1 cellular context compared by ENCODE assay signal in the genomic region with DNA sequence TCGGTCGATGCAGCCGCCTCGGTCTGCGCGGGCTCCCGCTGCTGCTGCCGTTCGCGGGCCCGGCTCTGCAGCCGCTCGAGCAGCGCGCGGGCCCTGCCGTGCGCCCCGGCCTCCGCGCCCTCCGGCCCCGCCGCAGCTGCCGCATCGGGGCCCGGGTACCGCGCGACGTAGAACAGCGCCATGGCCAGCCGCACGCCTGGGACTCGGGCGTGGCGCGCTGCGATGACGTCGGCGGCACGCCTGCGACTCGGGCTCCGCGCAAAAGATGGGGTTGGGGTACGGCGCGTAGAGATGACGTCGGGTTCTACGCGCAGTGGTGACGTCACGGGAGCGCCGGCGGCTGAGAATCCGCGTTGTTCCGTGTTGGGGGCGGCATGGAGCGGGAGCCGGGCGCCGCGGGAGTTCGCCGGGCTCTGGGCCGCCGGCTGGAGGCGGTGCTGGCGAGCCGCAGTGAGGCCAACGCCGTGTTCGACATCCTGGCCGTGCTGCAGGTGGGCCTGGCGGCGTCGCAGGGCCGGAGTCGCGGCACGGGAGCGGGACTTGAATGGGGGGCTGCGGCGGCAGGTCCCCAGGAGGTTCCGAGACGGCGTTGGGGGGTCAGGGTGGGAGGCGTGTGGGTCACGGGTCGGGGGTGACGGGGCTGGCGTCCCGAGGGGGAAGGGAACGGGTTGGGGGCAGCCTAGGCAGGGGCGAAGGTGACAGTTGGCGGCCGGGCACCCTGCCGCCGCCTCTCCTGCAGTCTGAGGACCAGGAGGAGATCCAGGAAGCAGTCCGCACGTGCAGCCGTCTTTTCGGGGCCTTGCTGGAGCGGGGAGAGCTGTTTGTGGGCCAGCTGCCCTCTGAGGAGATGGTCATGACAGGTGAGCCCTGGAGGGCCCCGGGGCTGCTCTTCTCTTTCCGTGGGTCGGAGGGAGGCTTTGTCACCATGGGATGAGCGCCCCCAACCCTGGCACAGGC.
TF ChIP-seq lines count a peak whose summit lies in the region.

A gene with protein sequence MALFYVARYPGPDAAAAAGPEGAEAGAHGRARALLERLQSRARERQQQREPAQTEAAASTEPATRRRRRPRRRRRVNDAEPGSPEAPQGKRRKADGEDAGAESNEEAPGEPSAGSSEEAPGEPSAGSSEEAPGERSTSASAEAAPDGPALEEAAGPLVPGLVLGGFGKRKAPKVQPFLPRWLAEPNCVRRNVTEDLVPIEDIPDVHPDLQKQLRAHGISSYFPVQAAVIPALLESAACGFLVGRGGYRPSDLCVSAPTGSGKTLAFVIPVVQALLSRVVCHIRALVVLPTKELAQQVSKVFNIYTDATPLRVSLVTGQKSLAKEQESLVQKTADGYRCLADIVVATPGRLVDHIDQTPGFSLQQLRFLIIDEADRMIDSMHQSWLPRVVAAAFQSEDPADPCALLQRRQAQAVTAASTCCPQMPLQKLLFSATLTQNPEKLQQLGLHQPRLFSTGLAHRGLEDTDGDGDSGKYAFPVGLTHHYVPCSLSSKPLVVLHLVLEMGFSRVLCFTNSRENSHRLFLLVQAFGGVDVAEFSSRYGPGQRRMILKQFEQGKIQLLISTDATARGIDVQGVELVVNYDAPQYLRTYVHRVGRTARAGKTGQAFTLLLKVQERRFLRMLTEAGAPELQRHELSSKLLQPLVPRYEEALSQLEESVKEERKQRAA (minus strand): TSS at position 205 of the 957 bp plus-strand sequence. CDS start 23 bp downstream, at position 182.
Gene NOC4L (plus strand): TSS at position 343 of the 957 bp plus-strand sequence. CDS start 32 bp downstream, at position 375.

TF ChIP-seq in HepG2, 621 proteins besides CTCF, POLR2A, EP300 and RAD21 (continued from another document and continues in another):
- TF ChIP-seq, protein P1, sequence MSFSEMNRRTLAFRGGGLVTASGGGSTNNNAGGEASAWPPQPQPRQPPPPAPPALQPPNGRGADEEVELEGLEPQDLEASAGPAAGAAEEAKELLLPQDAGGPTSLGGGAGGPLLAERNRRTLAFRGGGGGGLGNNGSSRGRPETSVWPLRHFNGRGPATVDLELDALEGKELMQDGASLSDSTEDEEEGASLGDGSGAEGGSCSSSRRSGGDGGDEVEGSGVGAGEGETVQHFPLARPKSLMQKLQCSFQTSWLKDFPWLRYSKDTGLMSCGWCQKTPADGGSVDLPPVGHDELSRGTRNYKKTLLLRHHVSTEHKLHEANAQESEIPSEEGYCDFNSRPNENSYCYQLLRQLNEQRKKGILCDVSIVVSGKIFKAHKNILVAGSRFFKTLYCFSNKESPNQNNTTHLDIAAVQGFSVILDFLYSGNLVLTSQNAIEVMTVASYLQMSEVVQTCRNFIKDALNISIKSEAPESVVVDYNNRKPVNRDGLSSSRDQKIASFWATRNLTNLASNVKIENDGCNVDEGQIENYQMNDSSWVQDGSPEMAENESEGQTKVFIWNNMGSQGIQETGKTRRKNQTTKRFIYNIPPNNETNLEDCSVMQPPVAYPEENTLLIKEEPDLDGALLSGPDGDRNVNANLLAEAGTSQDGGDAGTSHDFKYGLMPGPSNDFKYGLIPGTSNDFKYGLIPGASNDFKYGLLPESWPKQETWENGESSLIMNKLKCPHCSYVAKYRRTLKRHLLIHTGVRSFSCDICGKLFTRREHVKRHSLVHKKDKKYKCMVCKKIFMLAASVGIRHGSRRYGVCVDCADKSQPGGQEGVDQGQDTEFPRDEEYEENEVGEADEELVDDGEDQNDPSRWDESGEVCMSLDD (CRISPR knock-in tag; IDR thresholded peaks at IDR 0.05; ENCODE audit: borderline replicate concordance): peak; percentile 99
- TF ChIP-seq CCAR2 (optimal IDR thresholded peaks at IDR 0.05; ENCODE audit: low read depth, low read length) (no peak), ISX (CRISPR knock-in tag; conservative IDR thresholded peaks at IDR 0.05) (no peak), TBX3 (IDR thresholded peaks at IDR 0.05; ENCODE audit: borderline replicate concordance) (0 out of 2 replicates have a peak, but pooled peaks have one; percentile 32), ZNF510 (CRISPR knock-in tag; IDR thresholded peaks at IDR 0.05; ENCODE audit: low read depth) (0 out of 2 replicates have a peak, but pooled peaks have one; percentile 67), SRSF4 (IDR thresholded peaks at IDR 0.05; ENCODE audit: low read depth, low read length, poor library complexity, severe bottlenecking) (no peak), CCDC6 (CRISPR knock-in tag; IDR thresholded peaks at IDR 0.05) (peak; percentile 64; the same call in 1 of the 2 replicates), ZNF670 (CRISPR knock-in tag; IDR thresholded peaks at IDR 0.05; ENCODE audit: borderline replicate concordance) (no peak), ZNF773 (CRISPR knock-in tag; IDR thresholded peaks at IDR 0.05; ENCODE audit: borderline replicate concordance) (no peak), BRF2 (CRISPR knock-in tag; IDR thresholded peaks at IDR 0.05) (no peak), ZBTB44 (CRISPR knock-in tag; IDR thresholded peaks at IDR 0.05) (0 out of 2 replicates have a peak, but pooled peaks have one; percentile 66), TP53 (CRISPR knock-in tag; conservative IDR thresholded peaks at IDR 0.05) (peak; percentile 71; the same call in 1 of the 2 replicates), MAF1 (CRISPR knock-in tag; IDR thresholded peaks at IDR 0.05; ENCODE audit: borderline replicate concordance) (peak; percentile 89; the same call in 1 of the 2 replicates), DR1 (CRISPR knock-in tag; IDR thresholded peaks at IDR 0.05) (peak; percentile 51; the same call in 1 of the 2 replicates), HBP1 (CRISPR knock-in tag; IDR thresholded peaks at IDR 0.05; ENCODE audit: low read depth) (peak; percentile 97), XBP1 (CRISPR knock-in tag; IDR thresholded peaks at IDR 0.05) (no peak), RFXAP (CRISPR knock-in tag; IDR thresholded peaks at IDR 0.05; ENCODE audit: borderline replicate concordance) (peak; percentile 91; the same call in 1 of the 2 replicates), NONO (IDR thresholded peaks at IDR 0.05) (no peak), NONO (CRISPR knock-in tag; conservative IDR thresholded peaks at IDR 0.05) (peak; percentile 96)
- TF ChIP-seq, protein P2, sequence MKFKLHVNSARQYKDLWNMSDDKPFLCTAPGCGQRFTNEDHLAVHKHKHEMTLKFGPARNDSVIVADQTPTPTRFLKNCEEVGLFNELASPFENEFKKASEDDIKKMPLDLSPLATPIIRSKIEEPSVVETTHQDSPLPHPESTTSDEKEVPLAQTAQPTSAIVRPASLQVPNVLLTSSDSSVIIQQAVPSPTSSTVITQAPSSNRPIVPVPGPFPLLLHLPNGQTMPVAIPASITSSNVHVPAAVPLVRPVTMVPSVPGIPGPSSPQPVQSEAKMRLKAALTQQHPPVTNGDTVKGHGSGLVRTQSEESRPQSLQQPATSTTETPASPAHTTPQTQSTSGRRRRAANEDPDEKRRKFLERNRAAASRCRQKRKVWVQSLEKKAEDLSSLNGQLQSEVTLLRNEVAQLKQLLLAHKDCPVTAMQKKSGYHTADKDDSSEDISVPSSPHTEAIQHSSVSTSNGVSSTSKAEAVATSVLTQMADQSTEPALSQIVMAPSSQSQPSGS (CRISPR knock-in tag; IDR thresholded peaks at IDR 0.05): peak; percentile 97
- TF ChIP-seq, protein P3, sequence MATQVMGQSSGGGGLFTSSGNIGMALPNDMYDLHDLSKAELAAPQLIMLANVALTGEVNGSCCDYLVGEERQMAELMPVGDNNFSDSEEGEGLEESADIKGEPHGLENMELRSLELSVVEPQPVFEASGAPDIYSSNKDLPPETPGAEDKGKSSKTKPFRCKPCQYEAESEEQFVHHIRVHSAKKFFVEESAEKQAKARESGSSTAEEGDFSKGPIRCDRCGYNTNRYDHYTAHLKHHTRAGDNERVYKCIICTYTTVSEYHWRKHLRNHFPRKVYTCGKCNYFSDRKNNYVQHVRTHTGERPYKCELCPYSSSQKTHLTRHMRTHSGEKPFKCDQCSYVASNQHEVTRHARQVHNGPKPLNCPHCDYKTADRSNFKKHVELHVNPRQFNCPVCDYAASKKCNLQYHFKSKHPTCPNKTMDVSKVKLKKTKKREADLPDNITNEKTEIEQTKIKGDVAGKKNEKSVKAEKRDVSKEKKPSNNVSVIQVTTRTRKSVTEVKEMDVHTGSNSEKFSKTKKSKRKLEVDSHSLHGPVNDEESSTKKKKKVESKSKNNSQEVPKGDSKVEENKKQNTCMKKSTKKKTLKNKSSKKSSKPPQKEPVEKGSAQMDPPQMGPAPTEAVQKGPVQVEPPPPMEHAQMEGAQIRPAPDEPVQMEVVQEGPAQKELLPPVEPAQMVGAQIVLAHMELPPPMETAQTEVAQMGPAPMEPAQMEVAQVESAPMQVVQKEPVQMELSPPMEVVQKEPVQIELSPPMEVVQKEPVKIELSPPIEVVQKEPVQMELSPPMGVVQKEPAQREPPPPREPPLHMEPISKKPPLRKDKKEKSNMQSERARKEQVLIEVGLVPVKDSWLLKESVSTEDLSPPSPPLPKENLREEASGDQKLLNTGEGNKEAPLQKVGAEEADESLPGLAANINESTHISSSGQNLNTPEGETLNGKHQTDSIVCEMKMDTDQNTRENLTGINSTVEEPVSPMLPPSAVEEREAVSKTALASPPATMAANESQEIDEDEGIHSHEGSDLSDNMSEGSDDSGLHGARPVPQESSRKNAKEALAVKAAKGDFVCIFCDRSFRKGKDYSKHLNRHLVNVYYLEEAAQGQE (IDR thresholded peaks at IDR 0.05; ENCODE audit: borderline replicate concordance in 1 of 2, low read depth in 1 of 2, low read length in 2 of 2): no peak
- TF ChIP-seq, protein P4, sequence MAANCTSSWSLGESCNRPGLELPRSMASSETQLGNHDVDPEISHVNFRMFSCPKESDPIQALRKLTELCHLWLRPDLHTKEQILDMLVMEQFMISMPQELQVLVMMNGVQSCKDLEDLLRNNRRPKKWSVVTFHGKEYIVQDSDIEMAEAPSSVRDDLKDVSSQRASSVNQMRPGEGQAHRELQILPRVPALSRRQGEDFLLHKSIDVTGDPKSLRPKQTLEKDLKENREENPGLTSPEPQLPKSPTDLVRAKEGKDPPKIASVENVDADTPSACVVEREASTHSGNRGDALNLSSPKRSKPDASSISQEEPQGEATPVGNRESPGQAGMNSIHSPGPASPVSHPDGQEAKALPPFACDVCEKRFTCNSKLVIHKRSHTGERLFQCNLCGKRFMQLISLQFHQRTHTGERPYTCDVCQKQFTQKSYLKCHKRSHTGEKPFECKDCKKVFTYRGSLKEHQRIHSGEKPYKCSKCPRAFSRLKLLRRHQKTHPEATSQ (CRISPR knock-in tag; IDR thresholded peaks at IDR 0.05; ENCODE audit: borderline replicate concordance): no peak
- TF ChIP-seq, protein P5, sequence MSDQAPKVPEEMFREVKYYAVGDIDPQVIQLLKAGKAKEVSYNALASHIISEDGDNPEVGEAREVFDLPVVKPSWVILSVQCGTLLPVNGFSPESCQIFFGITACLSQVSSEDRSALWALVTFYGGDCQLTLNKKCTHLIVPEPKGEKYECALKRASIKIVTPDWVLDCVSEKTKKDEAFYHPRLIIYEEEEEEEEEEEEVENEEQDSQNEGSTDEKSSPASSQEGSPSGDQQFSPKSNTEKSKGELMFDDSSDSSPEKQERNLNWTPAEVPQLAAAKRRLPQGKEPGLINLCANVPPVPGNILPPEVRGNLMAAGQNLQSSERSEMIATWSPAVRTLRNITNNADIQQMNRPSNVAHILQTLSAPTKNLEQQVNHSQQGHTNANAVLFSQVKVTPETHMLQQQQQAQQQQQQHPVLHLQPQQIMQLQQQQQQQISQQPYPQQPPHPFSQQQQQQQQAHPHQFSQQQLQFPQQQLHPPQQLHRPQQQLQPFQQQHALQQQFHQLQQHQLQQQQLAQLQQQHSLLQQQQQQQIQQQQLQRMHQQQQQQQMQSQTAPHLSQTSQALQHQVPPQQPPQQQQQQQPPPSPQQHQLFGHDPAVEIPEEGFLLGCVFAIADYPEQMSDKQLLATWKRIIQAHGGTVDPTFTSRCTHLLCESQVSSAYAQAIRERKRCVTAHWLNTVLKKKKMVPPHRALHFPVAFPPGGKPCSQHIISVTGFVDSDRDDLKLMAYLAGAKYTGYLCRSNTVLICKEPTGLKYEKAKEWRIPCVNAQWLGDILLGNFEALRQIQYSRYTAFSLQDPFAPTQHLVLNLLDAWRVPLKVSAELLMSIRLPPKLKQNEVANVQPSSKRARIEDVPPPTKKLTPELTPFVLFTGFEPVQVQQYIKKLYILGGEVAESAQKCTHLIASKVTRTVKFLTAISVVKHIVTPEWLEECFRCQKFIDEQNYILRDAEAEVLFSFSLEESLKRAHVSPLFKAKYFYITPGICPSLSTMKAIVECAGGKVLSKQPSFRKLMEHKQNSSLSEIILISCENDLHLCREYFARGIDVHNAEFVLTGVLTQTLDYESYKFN (CRISPR knock-in tag; conservative IDR thresholded peaks at IDR 0.05): 0 out of 2 replicates have a peak, but pooled peaks have one; percentile 26
